24 cellular contexts compared by ENCODE assay signal in the genomic region with DNA sequence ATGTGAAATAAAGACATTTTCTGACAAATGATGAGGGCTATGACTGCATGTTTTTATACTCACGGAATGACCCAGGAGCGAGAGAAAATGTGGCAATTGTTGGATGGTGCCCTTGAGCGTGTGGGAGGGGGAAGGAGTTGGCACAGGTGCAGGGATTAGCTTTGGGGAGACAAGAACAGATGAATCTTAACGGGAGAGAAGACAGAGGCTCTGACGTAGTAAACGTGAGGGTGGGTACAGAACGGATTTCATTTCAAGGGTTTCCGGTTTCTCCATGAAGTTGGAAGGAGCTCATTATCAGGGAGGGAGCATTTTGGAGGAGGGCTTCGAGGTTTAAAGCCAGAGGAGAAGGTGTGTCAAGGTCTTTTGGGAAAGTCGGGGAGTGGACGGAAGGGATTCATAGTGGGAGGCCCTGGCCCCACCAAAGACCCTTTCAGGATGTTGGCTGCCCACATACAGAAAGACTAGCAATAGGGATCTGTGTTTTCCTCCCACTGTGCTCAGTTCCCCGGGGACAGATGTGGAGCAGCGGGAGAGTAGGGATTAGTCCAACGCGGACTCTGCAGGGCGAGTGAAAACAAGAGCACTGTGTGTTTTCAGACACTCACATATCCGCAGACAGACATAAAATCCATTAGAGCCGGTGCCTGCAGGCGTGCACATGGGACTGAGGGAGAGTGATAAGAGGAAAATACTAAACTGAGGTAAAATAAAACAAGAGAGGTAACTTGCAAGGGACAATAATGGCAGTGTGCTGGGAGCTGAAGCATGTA.
"Had no signal": no experiment of that assay in that cellular context is flagged by ENCODE, and none has a peak within 500 bp of the region (broad histone marks: within the 10 kb centered on the region; RNA-seq: fewer than 3 reads in every experiment).

No MANE protein-coding gene starts in this region.

- DNase-seq: activated CD4-positive, alpha-beta memory T cell treated with anti-CD3 and anti-CD28 coated beads for 36 hours; activated CD4-positive, alpha-beta T cell treated with anti-CD3 and anti-CD28 coated beads, Interleukin-2, amount 10 ng/mL, durations not matched to agents 7 days and 5 days; activated CD4-positive, CD25-positive, alpha-beta regulatory T cell; activated CD8-positive, alpha-beta memory T cell treated with anti-CD3 and anti-CD28 coated beads for 24 hours; activated effector memory CD4-positive, alpha-beta T cell treated with anti-CD3 and anti-CD28 coated beads, Interleukin-2, amount 50 U/mL, for 16 hours; activated naive CD4-positive, alpha-beta T cell treated with Interleukin-2 at 50 U/mL for 16 hours; activated naive CD8-positive, alpha-beta T cell treated with anti-CD3 and anti-CD28 coated beads, Interleukin-2, amount 50 U/mL, for 24 hours; activated T-cell treated with anti-CD3 and anti-CD28 coated beads, Interleukin-2, amount 50 U/mL, for 4 hours; amniotic stem cell; body of pancreas; central memory CD4-positive, alpha-beta T cell; NCI-H1092; NCI-H1417; NCI-H1930; NCI-H2107; NCI-H510A treated with DMSO at 0.1 percent for 48 hours; NCI-H748 treated with DMSO at 0.1 percent for 48 hours; T-cell; T-helper 2 cell; T1000 had no signal

- H3K4me1 Mint-ChIP-seq: activated CD4-positive, alpha-beta T cell treated with anti-CD3 and anti-CD28 coated beads, Interleukin-2, amount 10 ng/mL, durations not matched to agents 7 days and 5 days; activated naive CD8-positive, alpha-beta T cell treated with anti-CD3 and anti-CD28 coated beads, Interleukin-2, amount 50 U/mL, for 24 hours had no signal

- H3K9ac ChIP-seq: KMS-11 had no signal

- H3K27ac Mint-ChIP-seq: activated CD4-positive, alpha-beta memory T cell treated with anti-CD3 and anti-CD28 coated beads for 36 hours; activated CD4-positive, alpha-beta T cell treated with anti-CD3 and anti-CD28 coated beads, Interleukin-2, amount 10 ng/mL, durations not matched to agents 7 days and 5 days; activated naive CD8-positive, alpha-beta T cell treated with anti-CD3 and anti-CD28 coated beads, Interleukin-2, amount 50 U/mL, for 24 hours; T-cell had no signal

- H3K27me3 Mint-ChIP-seq: activated CD4-positive, alpha-beta memory T cell treated with anti-CD3 and anti-CD28 coated beads for 36 hours; activated naive CD8-positive, alpha-beta T cell treated with anti-CD3 and anti-CD28 coated beads, Interleukin-2, amount 50 U/mL, for 24 hours had no signal

- H3K36me3 Mint-ChIP-seq: T-cell had no signal

- ATAC-seq: activated naive CD4-positive, alpha-beta T cell treated with anti-CD3 and anti-CD28 coated beads, Interleukin-2, amount 50 U/mL, for 72 hours; activated naive CD8-positive, alpha-beta T cell treated with anti-CD3 and anti-CD28 coated beads, Interleukin-2, amount 50 U/mL, for 24 hours; activated T-cell treated with anti-CD3 and anti-CD28 coated beads, Interleukin-2, amount 50 U/mL, for 4 hours; body of pancreas; T-cell had no signal

- H3K36me3 ChIP-seq: ascending aorta had no signal

- H3K4me3 Mint-ChIP-seq: activated CD4-positive, alpha-beta memory T cell treated with anti-CD3 and anti-CD28 coated beads for 36 hours; activated CD4-positive, alpha-beta T cell treated with anti-CD3 and anti-CD28 coated beads, Interleukin-2, amount 10 ng/mL, durations not matched to agents 7 days and 5 days; activated naive CD8-positive, alpha-beta T cell treated with anti-CD3 and anti-CD28 coated beads, Interleukin-2, amount 50 U/mL, for 24 hours; activated T-cell treated with anti-CD3 and anti-CD28 coated beads, Interleukin-2, amount 50 U/mL, for 4 hours; T-cell had no signal

- H3K27ac ChIP-seq: ascending aorta, body of pancreas, KMS-11, VCaP had no signal

- H3K4me2 ChIP-seq: KMS-11 had no signal

- H3K9me3 Mint-ChIP-seq: activated T-cell treated with anti-CD3 and anti-CD28 coated beads, Interleukin-2, amount 50 U/mL, for 4 hours had no signal

- H3K4me3 ChIP-seq: ascending aorta, body of pancreas had no signal

- H3K27me3 ChIP-seq: ascending aorta, body of pancreas had no signal

- H3K9me3 ChIP-seq: ascending aorta, body of pancreas had no signal

- H3K4me1 ChIP-seq: ascending aorta, body of pancreas had no signal
